In genomic region chr7:106891545-106892410, GRCh38 we compare ENCODE assay signal across 15 cellular contexts. TPM values are rescaled to one million over a fixed set of nuclear protein-coding genes. Genes with fewer than 3 reads are reported as not detected.
A peak's percentile ranks its signal among the peaks of the same experiment; 100 is the strongest.
DNase-seq lines count a peak whose midpoint lies in the region; ATAC-seq and TF ChIP-seq lines count a peak whose summit lies in the region.
"Had no signal": no experiment of that assay in that cellular context is flagged by ENCODE, and none has a peak within 500 bp of the region (broad histone marks: within the 10 kb centered on the region; RNA-seq: fewer than 3 reads in every experiment).

No MANE protein-coding gene starts in this region.

- DNase-seq in DMS153 treated with DMSO at 0.1 percent for 48 hours (lab: John Stamatoyannopoulos, UW; ENCODE audit: unreplicated experiment): peak; percentile 21
- DNase-seq in HEK293T (ENCODE audit: extremely low spot score): peak; percentile 18
- DNase-seq in SK-N-SH: no peak
- DNase-seq in iPS-NIHi7 (ENCODE audit: extremely low spot score): peak; percentile 63
- DNase-seq in GM03348 (ENCODE audit: low spot score): no peak
- no peak for DNase-seq in MV-4-11 (lab: John Stamatoyannopoulos, UW)
- no peak for DNase-seq in islet precursor cell
- DNase-seq: activated CD4-positive, alpha-beta memory T cell treated with anti-CD3 and anti-CD28 coated beads, Interleukin-2, amount 10 ng/mL, durations not matched to agents 7 days and 5 days; esophagus squamous epithelium; kidney glomerular epithelial cell; NCI-H1694 treated with DMSO at 0.1 percent for 48 hours; stimulated activated CD4-positive, alpha-beta T cell treated with anti-CD3 and anti-CD28 coated beads, Interleukin-4, amount 100 ng/mL, for 4 hours had no signal

- 79% methylated on average over 8 of the region's 8 CpGs for WGBS in SK-N-SH (ENCODE audit: low lambda C conversion rate)

- H3K9me2 ChIP-seq in SK-N-SH: no peaks in the 10 kb centered on the region

- H3K4me3 ChIP-seq in SK-N-SH (ENCODE audit: low read depth in 2 of 2, low read length in 1 of 2): no peak overlapping the region
- H3K4me3 ChIP-seq: esophagus squamous epithelium, SJCRH30 had no signal

- no peaks in the 10 kb centered on the region for H3K79me2 ChIP-seq in SK-N-SH (ENCODE audit: insufficient read depth)
- H3K79me2 ChIP-seq: parathyroid adenoma had no signal

- no peak overlapping the region for H3K27ac ChIP-seq in SK-N-SH (ENCODE audit: low read depth in 2 of 2, low read length in 1 of 2)
- H3K27ac ChIP-seq: esophagus squamous epithelium, parathyroid adenoma, SJCRH30 had no signal

- H2AFZ ChIP-seq in SK-N-SH (ENCODE audit: low read depth): no peak overlapping the region
- H2AFZ ChIP-seq: parathyroid adenoma had no signal

- H3K4me1 ChIP-seq in SK-N-SH (ENCODE audit: control insufficient read depth in 1 of 2, insufficient read depth in 2 of 2, low read depth in 1 of 2, low read length in 1 of 2): peaks cover 0 to 9% of the 10 kb centered on the region in 2 experiments; a peak in 1 of 4 replicates
- H3K4me1 ChIP-seq: esophagus squamous epithelium, parathyroid adenoma, SJCRH30 had no signal

- peak; percentile 16; the same call in 1 of the 2 replicates for TF ChIP-seq CTCF in SK-N-SH (IDR thresholded peaks at IDR 0.05)

- H3K9me3 ChIP-seq in SK-N-SH: no peaks in the 10 kb centered on the region
- H3K9me3 ChIP-seq: esophagus squamous epithelium, SJCRH30 had no signal

- H3K27me3 ChIP-seq in SK-N-SH (ENCODE audit: insufficient read depth): no peaks in the 10 kb centered on the region
- H3K27me3 ChIP-seq: esophagus squamous epithelium had no signal

- no peaks in the 10 kb centered on the region for H3K36me3 ChIP-seq in SK-N-SH (replicated peaks in 1 of 2; ENCODE audit: control insufficient read depth in 1 of 2, insufficient read depth in 2 of 2, low read length in 1 of 2)
- H3K36me3 ChIP-seq: esophagus squamous epithelium, SJCRH30 had no signal

- no peak overlapping the region for H3K9ac ChIP-seq in SK-N-SH
- H3K9ac ChIP-seq: parathyroid adenoma had no signal

- TF ChIP-seq EP300 in SK-N-SH (IDR thresholded peaks at IDR 0.05; ENCODE audit: borderline replicate concordance in 1 of 2, low read depth in 1 of 2, low read length in 1 of 2): no peak

- POLR2A ChIA-PET in HEK293T (lab: Yijun Ruan, JAX): no interaction called here
- POLR2A ChIA-PET in SK-N-SH (lab: Yijun Ruan, JAX): no interaction called here

- no peaks in the 10 kb centered on the region for H4K20me1 ChIP-seq in SK-N-SH (ENCODE audit: insufficient read depth)

- CTCF ChIA-PET in HEK293T (lab: Yijun Ruan, JAX): no interaction called here
- CTCF ChIA-PET in SK-N-SH (lab: Yijun Ruan, JAX): interaction anchor here (0.6 to 1.3 kb wide), 5 partner anchors 21 to 715 kb away, joined by 3 to 5 read pairs (median 3); no protein-coding TSS in a partner anchor

- TF ChIP-seq RAD21 in SK-N-SH (IDR thresholded peaks at IDR 0.05; ENCODE audit: low read length): peak; percentile 33; the same call in 1 of the 2 replicates

- H3F3A ChIP-seq in SK-N-SH (replicated peaks; ENCODE audit: insufficient read depth): no peaks in the 10 kb centered on the region

- H3K4me2 ChIP-seq in SK-N-SH: no peak overlapping the region

- ATAC-seq in HG03196 (IDR thresholded peaks at IDR 0.05; ENCODE audit: unreplicated experiment): no peak

TF ChIP-seq in HEK293T, 16 proteins besides CTCF, POLR2A, EP300 and RAD21:
- TF ChIP-seq BHLHE40 (IDR thresholded peaks at IDR 0.05; ENCODE audit: borderline replicate concordance) (no peak), HDGF (IDR thresholded peaks at IDR 0.05; ENCODE audit: borderline replicate concordance) (no peak), ZNF384 (IDR thresholded peaks at IDR 0.05) (no peak), NFRKB (IDR thresholded peaks at IDR 0.05) (no peak), LEF1 (IDR thresholded peaks at IDR 0.05; ENCODE audit: borderline replicate concordance) (no peak), L3MBTL2 (conservative IDR thresholded peaks at IDR 0.05) (no peak), SUZ12 (IDR thresholded peaks at IDR 0.05) (no peak), ARNT (IDR thresholded peaks at IDR 0.05) (no peak), FOXA1 (IDR thresholded peaks at IDR 0.05) (no peak), ELF4 (IDR thresholded peaks at IDR 0.05) (no peak), TARDBP (IDR thresholded peaks at IDR 0.05) (no peak), FOXM1 (IDR thresholded peaks at IDR 0.05; ENCODE audit: borderline replicate concordance) (no peak)

TF ChIP-seq in SK-N-SH, 30 proteins besides CTCF, POLR2A, EP300 and RAD21:
- TF ChIP-seq MEF2A (IDR thresholded peaks at IDR 0.05; ENCODE audit: borderline replicate concordance, low read depth) (no peak), FOXJ3 (CRISPR knock-in tag; IDR thresholded peaks at IDR 0.05) (no peak), FOSL2 (IDR thresholded peaks at IDR 0.05; ENCODE audit: borderline replicate concordance, low read depth) (no peak), POLR2AphosphoS5 (IDR thresholded peaks at IDR 0.05; ENCODE audit: low read depth, low read length) (no peak), EZH2phosphoT487 (IDR thresholded peaks at IDR 0.05; ENCODE audit: borderline replicate concordance, low read depth) (no peak)

RNA-seq across cellular contexts. Expression of gene PIK3CG, which starts 26.7 kb away (rescaled TPM):
- polyA plus RNA-seq in SK-N-SH (2012; rRNA removed): not detected in 2 replicates
- under 0.01 TPM in 1 of 2 replicates, not detected in the other for polyA plus RNA-seq in SK-N-SH (2012; cell fraction: cytosol; rRNA removed)
- polyA plus RNA-seq in SK-N-SH (2012; cell fraction: nucleus; rRNA removed): not detected in 2 replicates

Comparison
In these comparisons a context has a peak if more than half of its experiments do, and no peak if none do; other contexts are left out.
1. DNase-seq: peak in DMS153 treated with DMSO at 0.1 percent for 48 hours (single experiment), HEK293T (single experiment) and iPS-NIHi7 (single experiment); none in SK-N-SH (single experiment), GM03348 (single experiment), MV-4-11 (single experiment) and islet precursor cell (single experiment).